In genomic region chr16:48471435-48471834, GRCh38 we compare ENCODE assay signal across 31 cellular contexts.
"Had no signal": no experiment of that assay in that cellular context is flagged by ENCODE, and none has a peak within 500 bp of the region (broad histone marks: within the 10 kb centered on the region; RNA-seq: fewer than 3 reads in every experiment).

No MANE protein-coding gene starts in this region.

- DNase-seq: Kasumi-1, MG63, NCI-H1048, NCI-H1092 treated with DMSO at 0.1 percent for 48 hours, NCI-H1105 treated with DMSO at 0.1 percent for 48 hours, NCI-H1417, NCI-H1436, NCI-H146, NCI-H1694, NCI-H187, NCI-H1930, NCI-H2029 treated with DMSO at 0.1 percent for 48 hours, NCI-H2081 treated with DMSO at 0.1 percent for 48 hours, NCI-H2171 treated with DMSO at 0.1 percent for 48 hours, NCI-H2227 treated with DMSO at 0.1 percent for 48 hours, NCI-H345, NCI-H446, NCI-H510A treated with DMSO at 0.1 percent for 48 hours, NCI-H524 treated with DMSO at 0.1 percent for 48 hours, NCI-H526 treated with DMSO at 0.1 percent for 48 hours, NCI-H774, OCI-M1, PC-3, Peyer's patch, Right ventricle myocardium superior, RPMI8226, SHP77 treated with DMSO at 0.1 percent for 48 hours, SK-N-SH, SW 1271, T-helper 1 cell had no signal

- ATAC-seq: PC-3 had no signal

- H3K9ac ChIP-seq: SK-N-SH had no signal

- H3K27ac ChIP-seq: Peyer's patch, SJSA1 had no signal

- H3K4me1 ChIP-seq: Peyer's patch, SJSA1 had no signal

- H3K36me3 ChIP-seq: MG63, Peyer's patch, SJSA1 had no signal

- H3K9me3 ChIP-seq: MG63, Peyer's patch, SJSA1, SK-N-SH had no signal

- H3K27me3 ChIP-seq: MG63, Peyer's patch, SJSA1 had no signal

- H3K4me2 ChIP-seq: SK-N-SH had no signal

- H3K4me3 ChIP-seq: MG63, Peyer's patch, SJSA1 had no signal
